In genomic region chr9:136482793-136483588, GRCh38 we compare ENCODE assay signal across 1 cellular context.
A peak's percentile ranks its signal among the peaks of the same experiment; 100 is the strongest.
TF ChIP-seq lines count a peak whose summit lies in the region.

A gene with protein sequence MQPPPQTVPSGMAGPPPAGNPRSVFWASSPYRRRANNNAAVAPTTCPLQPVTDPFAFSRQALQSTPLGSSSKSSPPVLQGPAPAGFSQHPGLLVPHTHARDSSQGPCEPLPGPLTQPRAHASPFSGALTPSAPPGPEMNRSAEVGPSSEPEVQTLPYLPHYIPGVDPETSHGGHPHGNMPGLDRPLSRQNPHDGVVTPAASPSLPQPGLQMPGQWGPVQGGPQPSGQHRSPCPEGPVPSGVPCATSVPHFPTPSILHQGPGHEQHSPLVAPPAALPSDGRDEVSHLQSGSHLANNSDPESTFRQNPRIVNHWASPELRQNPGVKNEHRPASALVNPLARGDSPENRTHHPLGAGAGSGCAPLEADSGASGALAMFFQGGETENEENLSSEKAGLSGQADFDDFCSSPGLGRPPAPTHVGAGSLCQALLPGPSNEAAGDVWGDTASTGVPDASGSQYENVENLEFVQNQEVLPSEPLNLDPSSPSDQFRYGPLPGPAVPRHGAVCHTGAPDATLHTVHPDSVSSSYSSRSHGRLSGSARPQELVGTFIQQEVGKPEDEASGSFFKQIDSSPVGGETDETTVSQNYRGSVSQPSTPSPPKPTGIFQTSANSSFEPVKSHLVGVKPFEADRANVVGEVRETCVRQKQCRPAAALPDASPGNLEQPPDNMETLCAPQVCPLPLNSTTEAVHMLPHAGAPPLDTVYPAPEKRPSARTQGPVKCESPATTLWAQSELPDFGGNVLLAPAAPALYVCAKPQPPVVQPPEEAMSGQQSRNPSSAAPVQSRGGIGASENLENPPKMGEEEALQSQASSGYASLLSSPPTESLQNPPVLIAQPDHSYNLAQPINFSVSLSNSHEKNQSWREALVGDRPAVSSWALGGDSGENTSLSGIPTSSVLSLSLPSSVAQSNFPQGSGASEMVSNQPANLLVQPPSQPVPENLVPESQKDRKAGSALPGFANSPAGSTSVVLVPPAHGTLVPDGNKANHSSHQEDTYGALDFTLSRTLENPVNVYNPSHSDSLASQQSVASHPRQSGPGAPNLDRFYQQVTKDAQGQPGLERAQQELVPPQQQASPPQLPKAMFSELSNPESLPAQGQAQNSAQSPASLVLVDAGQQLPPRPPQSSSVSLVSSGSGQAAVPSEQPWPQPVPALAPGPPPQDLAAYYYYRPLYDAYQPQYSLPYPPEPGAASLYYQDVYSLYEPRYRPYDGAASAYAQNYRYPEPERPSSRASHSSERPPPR (N-terminal part only) (minus strand): TSS chr9:136483040. CDS start chr9:136477615, 5,425 bp downstream.

TF ChIP-seq in HepG2, 621 proteins besides CTCF, POLR2A, EP300 and RAD21 (continued from another document and continues in another):
- TF ChIP-seq, protein P1, sequence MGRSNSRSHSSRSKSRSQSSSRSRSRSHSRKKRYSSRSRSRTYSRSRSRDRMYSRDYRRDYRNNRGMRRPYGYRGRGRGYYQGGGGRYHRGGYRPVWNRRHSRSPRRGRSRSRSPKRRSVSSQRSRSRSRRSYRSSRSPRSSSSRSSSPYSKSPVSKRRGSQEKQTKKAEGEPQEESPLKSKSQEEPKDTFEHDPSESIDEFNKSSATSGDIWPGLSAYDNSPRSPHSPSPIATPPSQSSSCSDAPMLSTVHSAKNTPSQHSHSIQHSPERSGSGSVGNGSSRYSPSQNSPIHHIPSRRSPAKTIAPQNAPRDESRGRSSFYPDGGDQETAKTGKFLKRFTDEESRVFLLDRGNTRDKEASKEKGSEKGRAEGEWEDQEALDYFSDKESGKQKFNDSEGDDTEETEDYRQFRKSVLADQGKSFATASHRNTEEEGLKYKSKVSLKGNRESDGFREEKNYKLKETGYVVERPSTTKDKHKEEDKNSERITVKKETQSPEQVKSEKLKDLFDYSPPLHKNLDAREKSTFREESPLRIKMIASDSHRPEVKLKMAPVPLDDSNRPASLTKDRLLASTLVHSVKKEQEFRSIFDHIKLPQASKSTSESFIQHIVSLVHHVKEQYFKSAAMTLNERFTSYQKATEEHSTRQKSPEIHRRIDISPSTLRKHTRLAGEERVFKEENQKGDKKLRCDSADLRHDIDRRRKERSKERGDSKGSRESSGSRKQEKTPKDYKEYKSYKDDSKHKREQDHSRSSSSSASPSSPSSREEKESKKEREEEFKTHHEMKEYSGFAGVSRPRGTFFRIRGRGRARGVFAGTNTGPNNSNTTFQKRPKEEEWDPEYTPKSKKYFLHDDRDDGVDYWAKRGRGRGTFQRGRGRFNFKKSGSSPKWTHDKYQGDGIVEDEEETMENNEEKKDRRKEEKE (IDR thresholded peaks at IDR 0.05): no peak
- TF ChIP-seq YEATS4 (CRISPR knock-in tag; IDR thresholded peaks at IDR 0.05; ENCODE audit: borderline replicate concordance): peak; percentile 90
- 0 out of 2 replicates have a peak, but pooled peaks have one; percentile 42 for TF ChIP-seq ZNF766 (CRISPR knock-in tag; IDR thresholded peaks at IDR 0.05; ENCODE audit: borderline replicate concordance)
- TF ChIP-seq FOSL2 (CRISPR knock-in tag; IDR thresholded peaks at IDR 0.05): 0 out of 2 replicates have a peak, but pooled peaks have one; percentile 14
- TF ChIP-seq ZBTB10 (CRISPR knock-in tag; IDR thresholded peaks at IDR 0.05; ENCODE audit: borderline replicate concordance): 0 out of 2 replicates have a peak, but pooled peaks have one; percentile 3
- 0 out of 2 replicates have a peak, but pooled peaks have one; percentile 30 for TF ChIP-seq ZNF607 (CRISPR knock-in tag; IDR thresholded peaks at IDR 0.05; ENCODE audit: borderline replicate concordance)
- TF ChIP-seq NRL (CRISPR knock-in tag; IDR thresholded peaks at IDR 0.05; ENCODE audit: borderline replicate concordance): peak; percentile 65; the same call in 1 of the 2 replicates
- TF ChIP-seq TEAD3 (CRISPR knock-in tag; optimal IDR thresholded peaks at IDR 0.05; ENCODE audit: borderline replicate concordance): peak; percentile 51
- 0 out of 2 replicates have a peak, but pooled peaks have one; percentile 35 for TF ChIP-seq ZNF205 (CRISPR knock-in tag; IDR thresholded peaks at IDR 0.05)
- TF ChIP-seq, protein P2, sequence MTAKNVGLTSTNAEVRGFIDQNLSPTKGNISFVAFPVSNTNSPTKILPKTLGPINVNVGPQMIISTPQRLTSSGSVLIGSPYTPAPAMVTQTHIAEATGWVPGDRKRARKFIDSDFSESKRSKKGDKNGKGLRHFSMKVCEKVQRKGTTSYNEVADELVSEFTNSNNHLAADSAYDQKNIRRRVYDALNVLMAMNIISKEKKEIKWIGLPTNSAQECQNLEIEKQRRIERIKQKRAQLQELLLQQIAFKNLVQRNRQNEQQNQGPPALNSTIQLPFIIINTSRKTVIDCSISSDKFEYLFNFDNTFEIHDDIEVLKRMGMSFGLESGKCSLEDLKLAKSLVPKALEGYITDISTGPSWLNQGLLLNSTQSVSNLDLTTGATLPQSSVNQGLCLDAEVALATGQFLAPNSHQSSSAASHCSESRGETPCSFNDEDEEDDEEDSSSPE (CRISPR knock-in tag; IDR thresholded peaks at IDR 0.05): 0 out of 2 replicates have a peak, but pooled peaks have one; percentile 22
- TF ChIP-seq SOX5 (CRISPR knock-in tag; IDR thresholded peaks at IDR 0.05; ENCODE audit: borderline replicate concordance): peak; percentile 36; the same call in 1 of the 2 replicates
- peak; percentile 96 for TF ChIP-seq YY1 (IDR thresholded peaks at IDR 0.05; ENCODE audit: insufficient read depth, insufficient replicate concordance, low read depth, low read length)
- peak; percentile 72; the same call in 1 of the 2 replicates for TF ChIP-seq ZNF768 (CRISPR knock-in tag; IDR thresholded peaks at IDR 0.05)
- TF ChIP-seq ZNF512 (CRISPR knock-in tag; IDR thresholded peaks at IDR 0.05): no peak
- TF ChIP-seq ZBTB38 (CRISPR knock-in tag; IDR thresholded peaks at IDR 0.05): peak; percentile 46
- TF ChIP-seq ZNF441 (CRISPR knock-in tag; IDR thresholded peaks at IDR 0.05; ENCODE audit: borderline replicate concordance): peak; percentile 52; the same call in 1 of the 2 replicates
- TF ChIP-seq ZNF574 (CRISPR knock-in tag; IDR thresholded peaks at IDR 0.05): peak; percentile 65
- TF ChIP-seq ZSCAN9 (CRISPR knock-in tag; IDR thresholded peaks at IDR 0.05; ENCODE audit: borderline replicate concordance): 0 out of 2 replicates have a peak, but pooled peaks have one; percentile 15
- TF ChIP-seq ZNF276 (CRISPR knock-in tag; IDR thresholded peaks at IDR 0.05; ENCODE audit: low read depth): no peak
- TF ChIP-seq, protein P3, sequence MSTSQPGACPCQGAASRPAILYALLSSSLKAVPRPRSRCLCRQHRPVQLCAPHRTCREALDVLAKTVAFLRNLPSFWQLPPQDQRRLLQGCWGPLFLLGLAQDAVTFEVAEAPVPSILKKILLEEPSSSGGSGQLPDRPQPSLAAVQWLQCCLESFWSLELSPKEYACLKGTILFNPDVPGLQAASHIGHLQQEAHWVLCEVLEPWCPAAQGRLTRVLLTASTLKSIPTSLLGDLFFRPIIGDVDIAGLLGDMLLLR (CRISPR knock-in tag; IDR thresholded peaks at IDR 0.05): peak; percentile 64; the same call in 1 of the 2 replicates
- TF ChIP-seq HOXA3 (CRISPR knock-in tag; IDR thresholded peaks at IDR 0.05): peak; percentile 95
- TF ChIP-seq ETV5 (CRISPR knock-in tag; IDR thresholded peaks at IDR 0.05; ENCODE audit: borderline replicate concordance): peak; percentile 82
- peak; percentile 50; the same call in 1 of the 2 replicates for TF ChIP-seq MYC (CRISPR knock-in tag; IDR thresholded peaks at IDR 0.05; ENCODE audit: borderline replicate concordance)
- no peak for TF ChIP-seq MED8 (CRISPR knock-in tag; IDR thresholded peaks at IDR 0.05; ENCODE audit: insufficient replicate concordance)
- TF ChIP-seq NONO (IDR thresholded peaks at IDR 0.05): no peak
- peak; percentile 76 for TF ChIP-seq NONO (CRISPR knock-in tag; conservative IDR thresholded peaks at IDR 0.05)
- 0 out of 2 replicates have a peak, but pooled peaks have one; percentile 35 for TF ChIP-seq ZNF564 (CRISPR knock-in tag; IDR thresholded peaks at IDR 0.05)
- TF ChIP-seq ZNF331 (CRISPR knock-in tag; IDR thresholded peaks at IDR 0.05): peak; percentile 49; the same call in 1 of the 2 replicates
- TF ChIP-seq NR2C2 (CRISPR knock-in tag; IDR thresholded peaks at IDR 0.05; ENCODE audit: borderline replicate concordance): no peak
- TF ChIP-seq NCOA1 (CRISPR knock-in tag; IDR thresholded peaks at IDR 0.05): no peak
- 0 out of 2 replicates have a peak, but pooled peaks have one; percentile 68 for TF ChIP-seq ZNF563 (CRISPR knock-in tag; IDR thresholded peaks at IDR 0.05)
- TF ChIP-seq THAP11 (CRISPR knock-in tag; IDR thresholded peaks at IDR 0.05): peak; percentile 83
- no peak for TF ChIP-seq ZBTB42 (CRISPR knock-in tag; IDR thresholded peaks at IDR 0.05)
- TF ChIP-seq SIN3A (IDR thresholded peaks at IDR 0.05; ENCODE audit: borderline replicate concordance, low read depth, low read length): 0 out of 2 replicates have a peak, but pooled peaks have one; percentile 69
- peak; percentile 92 for TF ChIP-seq AGO1 (IDR thresholded peaks at IDR 0.05; ENCODE audit: low read depth, low read length, poor library complexity, severe bottlenecking)
- peak; percentile 53; the same call in 1 of the 2 replicates for TF ChIP-seq HCFC1 (IDR thresholded peaks at IDR 0.05; ENCODE audit: low read depth, low read length)
- peak; percentile 44; the same call in 1 of the 2 replicates for TF ChIP-seq ZNF614 (CRISPR knock-in tag; IDR thresholded peaks at IDR 0.05; ENCODE audit: borderline replicate concordance)
- no peak for TF ChIP-seq SRSF9 (IDR thresholded peaks at IDR 0.05; ENCODE audit: borderline replicate concordance, insufficient read depth, low read depth, low read length, poor library complexity, severe bottlenecking)
- TF ChIP-seq ASH2L (IDR thresholded peaks at IDR 0.05; ENCODE audit: insufficient read length, low read depth, low read length): peak; percentile 52
- TF ChIP-seq BRD4 (CRISPR knock-in tag; IDR thresholded peaks at IDR 0.05): peak; percentile 69; the same call in 1 of the 2 replicates
- TF ChIP-seq ZFP41 (CRISPR knock-in tag; IDR thresholded peaks at IDR 0.05; ENCODE audit: borderline replicate concordance): no peak
